In genomic region chr15:80445300-80446041, GRCh38 we compare ENCODE assay signal across 18 cellular contexts. TPM values are rescaled to one million over a fixed set of nuclear protein-coding genes. Genes with fewer than 3 reads are reported as not detected.
DNase-seq lines count a peak whose midpoint lies in the region; ATAC-seq, FAIRE-seq and TF ChIP-seq lines count a peak whose summit lies in the region.
"Had no signal": no experiment of that assay in that cellular context is flagged by ENCODE, and none has a peak within 500 bp of the region (broad histone marks: within the 10 kb centered on the region; RNA-seq: fewer than 3 reads in every experiment).

No MANE protein-coding gene starts in this region.

- no peaks in the 10 kb centered on the region for H3K4me1 ChIP-seq in H9 (ENCODE audit: insufficient read depth, low read length)
- H3K4me1 ChIP-seq in astrocyte (ENCODE audit: insufficient read depth, low read length) = no peaks in the 10 kb centered on the region
- H3K4me1 ChIP-seq in neuronal stem cell (ENCODE audit: control insufficient read depth in 2 of 2, insufficient read depth in 1 of 2, low read depth in 1 of 2, low read length in 2 of 2) = peaks cover 11 to 15% of the 10 kb centered on the region in 2 donors
- peaks cover 0 to 6% (median 1%) of the 10 kb centered on the region in 4 donors for H3K4me1 ChIP-seq in transverse colon

- no peaks in the 10 kb centered on the region for H3K9me3 ChIP-seq in H9 (ENCODE audit: control insufficient read depth, low read depth, low read length)
- H3K9me3 ChIP-seq in astrocyte (ENCODE audit: insufficient read depth, low read depth, low read length) = no peaks in the 10 kb centered on the region
- peaks cover 0 to 9% of the 10 kb centered on the region in 2 donors for H3K9me3 ChIP-seq in neuronal stem cell (replicated peaks in 1 of 2; ENCODE audit: control insufficient read depth in 2 of 2, insufficient read depth in 1 of 2, low read depth in 1 of 2, low read length in 2 of 2)
- H3K9me3 ChIP-seq in transverse colon = no peaks in the 10 kb centered on the region

- TF ChIP-seq EP300 in transverse colon (IDR thresholded peaks at IDR 0.05; ENCODE audit: low read depth) = no peak

- H3K27me3 Mint-ChIP-seq in H9 (ENCODE audit: low read depth) (no peaks in the 10 kb centered on the region), astrocyte (ENCODE audit: low read depth, unreplicated experiment) (no peaks in the 10 kb centered on the region)
- peaks cover 10% of the 10 kb centered on the region for H3K27me3 Mint-ChIP-seq in stimulated activated memory B cell treated with anti-CD40 and anti-IgM and Interleukin-4, amounts not matched to agents 10 μg/mL and 1 μg/mL and 100 μg/mL, for 72 hours

- 0 out of 2 replicates have a peak, but pooled peaks cover 2% of the 10 kb centered on the region for H3K27me3 ChIP-seq in H9 (ENCODE audit: insufficient read depth, low read length)
- H3K27me3 ChIP-seq in astrocyte (ENCODE audit: insufficient read depth, low read length) = no peaks in the 10 kb centered on the region
- peaks cover 0 to 4% (median 0%) of the 10 kb centered on the region in 3 experiments for H3K27me3 ChIP-seq in neuronal stem cell (ENCODE audit: control insufficient read depth in 3 of 3, insufficient read depth in 3 of 3, low read depth in 1 of 3, low read length in 3 of 3)
- no peaks in the 10 kb centered on the region for H3K27me3 ChIP-seq in transverse colon

- no peak overlapping the region for H3K27ac ChIP-seq in H9 (ENCODE audit: insufficient read length, low read depth, low read length)
- no peak overlapping the region for H3K27ac ChIP-seq in astrocyte (ENCODE audit: low read depth, low read length)
- H3K27ac ChIP-seq in neuronal stem cell (replicated peaks; ENCODE audit: low read length) = no peak overlapping the region
- no peak overlapping the region for H3K27ac ChIP-seq in transverse colon
- H3K27ac ChIP-seq: 22Rv1, KMS-11, SK-N-MC had no signal

- intact Hi-C loops in transverse colon (cut with DNase I; ENCODE audit: low total_unique reads) = no loop called here

- H3K56ac ChIP-seq in H9 (ENCODE audit: insufficient read length, low read depth, low read length) = no peak overlapping the region

- WGBS in H9 (ENCODE audit: extremely low coverage, insufficient read length, low lambda C conversion rate) = 100% methylated on average over 3 of the region's 13 CpGs
- 100% methylated on average over 4 of the region's 13 CpGs; no CpG with 5 or more reads in 1 of the 2 donors for WGBS in neuronal stem cell (ENCODE audit: extremely low coverage in 2 of 2, insufficient read length in 2 of 2, insufficient replicate concordance in 1 of 2), 2 donors
- WGBS in transverse colon (ENCODE audit: low coverage in 1 of 2), 2 donors = 83 to 84% methylated on average over 2 to 13 of the region's 13 CpGs

- H2BK120ac ChIP-seq in H9 (ENCODE audit: low read depth, low read length, poor library complexity, severe bottlenecking) (no peak overlapping the region), neuronal stem cell (ENCODE audit: low read depth, low read length) (no peak overlapping the region)

- H4K91ac ChIP-seq in H9 (ENCODE audit: insufficient read length, low read depth, low read length) (no peak overlapping the region), neuronal stem cell (ENCODE audit: low read depth, low read length, poor library complexity) (no peak overlapping the region)

- H3K4me3 ChIP-seq in astrocyte (ENCODE audit: insufficient read depth, low read depth, low read length) (no peak overlapping the region), neuronal stem cell (ENCODE audit: low read length in 2 of 2) (peak overlapping the region in 1 of 2 donors; percentile 53), transverse colon (no peak overlapping the region)
- H3K4me3 ChIP-seq: SK-N-MC had no signal

- no peak overlapping the region; the same call in 1 of the 2 replicates for H3K14ac ChIP-seq in H9 (ENCODE audit: insufficient read depth, low read length)
- no peak overlapping the region for H3K14ac ChIP-seq in neuronal stem cell (ENCODE audit: low read length)

- no peaks in the 10 kb centered on the region for H3K36me3 ChIP-seq in astrocyte (ENCODE audit: insufficient read depth, low read length)
- peaks cover 4 to 10% of the 10 kb centered on the region in 2 donors for H3K36me3 ChIP-seq in neuronal stem cell (replicated peaks in 1 of 2; ENCODE audit: control insufficient read depth in 2 of 2, insufficient read depth in 2 of 2, low read length in 2 of 2)
- no peaks in the 10 kb centered on the region for H3K36me3 ChIP-seq in transverse colon

- DNase-seq in DMS 273 (lab: John Stamatoyannopoulos, UW; ENCODE audit: unreplicated experiment) = peak; percentile 7
- DNase-seq in DMS 273 treated with DMSO at 0.1 percent for 48 hours (lab: John Stamatoyannopoulos, UW) = no peak
- DNase-seq in H9 = no peak
- no peak for DNase-seq in astrocyte (ENCODE audit: low read depth)
- no peak for DNase-seq in neuronal stem cell (ENCODE audit: low spot score)
- DNase-seq in RPMI8226 = no peak
- DNase-seq in transverse colon = no peak
- DNase-seq: CD8-positive, alpha-beta memory T cell; GOT3; NCI-H1105 treated with DMSO at 0.1 percent for 48 hours; NCI-H1930; NCI-H226; NCI-H69; PC-3 had no signal

- no peak overlapping the region for H2BK12ac ChIP-seq in H9 (ENCODE audit: insufficient read length, low read depth, low read length)
- no peak overlapping the region for H2BK12ac ChIP-seq in neuronal stem cell (ENCODE audit: low read length)

- no peak overlapping the region for H3K4me3 Mint-ChIP-seq in H9
- no peak overlapping the region for H3K4me3 Mint-ChIP-seq in astrocyte (ENCODE audit: unreplicated experiment)
- no peak overlapping the region for H3K4me3 Mint-ChIP-seq in stimulated activated memory B cell treated with anti-CD40 and anti-IgM and Interleukin-4, amounts not matched to agents 10 μg/mL and 1 μg/mL and 100 μg/mL, for 72 hours
- H3K4me3 Mint-ChIP-seq: CD8-positive, alpha-beta memory T cell had no signal

- H2AFZ ChIP-seq in H9 (ENCODE audit: low read length) (no peak overlapping the region), astrocyte (ENCODE audit: low read depth, low read length) (no peak overlapping the region), neuronal stem cell (ENCODE audit: low read length) (no peak overlapping the region)

- no peak overlapping the region for H3K9ac ChIP-seq in H9 (ENCODE audit: extremely low read depth, insufficient read length, low read length)
- H3K9ac ChIP-seq in astrocyte (ENCODE audit: low read length) = no peak overlapping the region
- H3K9ac ChIP-seq in neuronal stem cell (ENCODE audit: low read depth, low read length, poor library complexity) = peak overlapping the region; percentile 54
- H3K9ac ChIP-seq: KMS-11 had no signal

- H3K23me2 ChIP-seq in H9 (ENCODE audit: insufficient read length, low read depth, low read length, poor library complexity, severe bottlenecking) = no peaks in the 10 kb centered on the region

- H3K27ac Mint-ChIP-seq in H9 (no peak overlapping the region), astrocyte (ENCODE audit: unreplicated experiment) (no peak overlapping the region)
- no peak overlapping the region for H3K27ac Mint-ChIP-seq in stimulated activated memory B cell treated with anti-CD40 and anti-IgM and Interleukin-4, amounts not matched to agents 10 μg/mL and 1 μg/mL and 100 μg/mL, for 72 hours
- H3K27ac Mint-ChIP-seq: CD8-positive, alpha-beta memory T cell had no signal

- H3K79me1 ChIP-seq in H9 (ENCODE audit: insufficient read depth, low read depth, low read length, poor library complexity, severe bottlenecking) (no peaks in the 10 kb centered on the region), neuronal stem cell (ENCODE audit: low read depth, low read length) (peaks cover 17% of the 10 kb centered on the region)

- H3K18ac ChIP-seq in H9 (ENCODE audit: insufficient read length, low read depth, low read length) (no peak overlapping the region), neuronal stem cell (ENCODE audit: low read length) (no peak overlapping the region)

- H2BK5ac ChIP-seq in H9 (ENCODE audit: insufficient read length, low read length) = no peak overlapping the region
- no peak overlapping the region for H2BK5ac ChIP-seq in neuronal stem cell (ENCODE audit: low read length)

- H4K5ac ChIP-seq in H9 (ENCODE audit: insufficient read length, low read depth, low read length) = peak overlapping the region; percentile 31

- H4K20me1 ChIP-seq in H9 (ENCODE audit: control insufficient read depth, insufficient read depth, insufficient read length) (no peaks in the 10 kb centered on the region), astrocyte (ENCODE audit: insufficient read depth, low read length) (peaks cover 14% of the 10 kb centered on the region)

- in situ Hi-C loops in transverse colon (cut with MboI; ENCODE audit: low pct_ligation_motif_present in 1 of 4, low pct_unique_long_range_greater_than_20kb in 1 of 4, low sequenced_read_pairs in 3 of 4) = no loop called here

- H3K79me2 ChIP-seq in H9 (ENCODE audit: insufficient read depth, low read length) = no peaks in the 10 kb centered on the region
- H3K79me2 ChIP-seq in astrocyte (ENCODE audit: insufficient read depth, low read length) = peaks cover 6% of the 10 kb centered on the region

- H3K36me3 Mint-ChIP-seq in H9 (ENCODE audit: insufficient read depth in 1 of 3, low read depth in 3 of 3) (no peaks in the 10 kb centered on the region), astrocyte (ENCODE audit: low read depth, unreplicated experiment) (no peaks in the 10 kb centered on the region)
- H3K36me3 Mint-ChIP-seq in stimulated activated memory B cell treated with anti-CD40 and anti-IgM and Interleukin-4, amounts not matched to agents 10 μg/mL and 1 μg/mL and 100 μg/mL, for 72 hours = no peaks in the 10 kb centered on the region
- H3K36me3 Mint-ChIP-seq: CD8-positive, alpha-beta memory T cell had no signal

- H3K4ac ChIP-seq in H9 (ENCODE audit: low read depth, low read length) (no peak overlapping the region), neuronal stem cell (ENCODE audit: low read length) (no peak overlapping the region)

- H3T11ph ChIP-seq in H9 (ENCODE audit: low read length) = no peak overlapping the region

- no peak for TF ChIP-seq POLR2A in transverse colon (IDR thresholded peaks at IDR 0.05)

- no peak overlapping the region for H3K23ac ChIP-seq in H9 (ENCODE audit: insufficient read length, low read depth, low read length)
- peak overlapping the region; percentile 45 for H3K23ac ChIP-seq in neuronal stem cell (ENCODE audit: low read depth, low read length, poor library complexity)

- H3K4me1 Mint-ChIP-seq in H9 = peaks cover 3% of the 10 kb centered on the region in 2 experiments
- peaks cover 7% of the 10 kb centered on the region for H3K4me1 Mint-ChIP-seq in astrocyte (ENCODE audit: low read depth, unreplicated experiment)
- no peaks in the 10 kb centered on the region for H3K4me1 Mint-ChIP-seq in stimulated activated memory B cell treated with anti-CD40 and anti-IgM and Interleukin-4, amounts not matched to agents 10 μg/mL and 1 μg/mL and 100 μg/mL, for 72 hours
- H3K4me1 Mint-ChIP-seq: CD8-positive, alpha-beta memory T cell had no signal

- no peak overlapping the region for H2AK5ac ChIP-seq in H9 (ENCODE audit: insufficient read length, low read length)
- no peak overlapping the region for H2AK5ac ChIP-seq in neuronal stem cell (ENCODE audit: low read depth, low read length)

- H3K9me3 Mint-ChIP-seq in H9 = no peaks in the 10 kb centered on the region
- no peaks in the 10 kb centered on the region for H3K9me3 Mint-ChIP-seq in astrocyte (ENCODE audit: unreplicated experiment)
- no peaks in the 10 kb centered on the region for H3K9me3 Mint-ChIP-seq in stimulated activated memory B cell treated with anti-CD40 and anti-IgM and Interleukin-4, amounts not matched to agents 10 μg/mL and 1 μg/mL and 100 μg/mL, for 72 hours
- H3K9me3 Mint-ChIP-seq: CD8-positive, alpha-beta memory T cell had no signal

- FAIRE-seq in astrocyte (lab: Jason Lieb, UNC) = peak; percentile 23

- H3K4me2 ChIP-seq in H9 (ENCODE audit: insufficient read depth, insufficient read length, low read length) = no peak overlapping the region
- H3K4me2 ChIP-seq in astrocyte (ENCODE audit: low read length) = no peak overlapping the region
- H3K4me2 ChIP-seq in neuronal stem cell (ENCODE audit: insufficient read depth, low read length, poor library complexity, severe bottlenecking) = no peak overlapping the region
- H3K4me2 ChIP-seq: KMS-11 had no signal

- H4K8ac ChIP-seq in H9 (replicated peaks; ENCODE audit: insufficient read length, low read depth, low read length) (no peak overlapping the region), neuronal stem cell (ENCODE audit: low read depth, low read length) (no peak overlapping the region)

- H2BK15ac ChIP-seq in H9 (ENCODE audit: low read depth, low read length) (no peak overlapping the region), neuronal stem cell (ENCODE audit: low read length) (no peak overlapping the region)

- no peak for ATAC-seq in stimulated activated memory B cell treated with anti-CD40 and anti-IgM and Interleukin-4, amounts not matched to agents 10 μg/mL and 1 μg/mL and 100 μg/mL, for 72 hours
- ATAC-seq: PC-3 had no signal

- no peak overlapping the region for H2BK20ac ChIP-seq in H9 (ENCODE audit: low read depth, low read length, poor library complexity, severe bottlenecking)

- TF ChIP-seq CTCF in H9 (conservative IDR thresholded peaks at IDR 0.05) = no peak
- no peak for TF ChIP-seq CTCF in astrocyte (IDR thresholded peaks at IDR 0.05; ENCODE audit: insufficient read depth, low read depth, low read length)
- TF ChIP-seq CTCF in transverse colon (IDR thresholded peaks at IDR 0.05) = no peak

RNA-seq across cellular contexts. Expression of gene ARNT2, which starts 41.3 kb away (rescaled TPM):
- total RNA-seq in H9 (2021) (9.5 and 10.5 TPM in 2 replicates), astrocyte (2.7 and 3.5 TPM in 2 replicates), transverse colon (1 to 10 TPM in 3 of 4 donors, not detected in 1; 1.9 to 4.0 (median 2.5) TPM)
- 31.2 TPM for polyA plus RNA-seq in neuronal stem cell (2013, experiment 1 of 2)
- polyA plus RNA-seq in neuronal stem cell (2013, experiment 2 of 2) = 31.5 TPM
- polyA plus RNA-seq: CD8-positive, alpha-beta memory T cell had no signal
